8 cellular contexts compared by ENCODE assay signal in the genomic region with DNA sequence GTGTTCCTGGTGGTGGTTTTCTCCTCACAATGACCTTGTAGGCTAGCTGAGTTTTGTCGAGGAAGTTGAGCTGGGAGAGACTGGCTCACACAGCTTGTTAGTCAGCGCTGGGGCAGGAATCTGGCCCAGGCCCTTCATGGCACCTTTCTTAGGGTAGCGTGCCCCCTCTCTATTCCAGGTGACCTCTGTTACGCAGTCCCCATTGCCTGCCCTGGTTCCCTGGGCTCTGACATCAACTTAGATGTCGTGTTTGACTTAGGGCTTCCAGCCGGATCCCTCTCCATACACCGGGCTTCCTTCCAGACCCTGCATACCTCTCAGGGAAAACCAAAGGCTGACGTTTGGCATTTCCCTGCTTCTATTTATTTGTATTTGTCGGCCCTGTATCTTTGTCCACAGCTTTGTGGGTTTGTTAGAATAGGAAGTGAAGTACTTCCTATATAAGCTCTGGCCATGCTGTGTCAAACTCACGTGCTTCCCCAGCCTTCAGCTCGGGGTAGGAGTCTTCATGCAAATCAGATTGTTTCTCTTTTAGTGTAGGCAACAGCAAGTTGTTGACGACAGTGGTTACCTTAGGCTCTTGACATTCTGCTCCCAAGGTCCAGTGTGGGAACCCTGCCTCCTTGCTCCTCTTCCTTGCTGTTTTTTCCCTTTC. TPM values are rescaled to one million over a fixed set of nuclear protein-coding genes. Genes with fewer than 3 reads are reported as not detected.
DNase-seq lines count a peak whose midpoint lies in the region; ATAC-seq, FAIRE-seq and TF ChIP-seq lines count a peak whose summit lies in the region.

No MANE protein-coding gene starts in this region.

- H3K9ac ChIP-seq in astrocyte (ENCODE audit: low read length): peak overlapping the region; percentile 54

- H3K9me3 Mint-ChIP-seq in astrocyte (ENCODE audit: unreplicated experiment): no peaks in the 10 kb centered on the region

- 33 to 39% methylated on average over 11 to 12 of the region's 12 CpGs for WGBS in thyroid gland, 2 donors

- no peaks in the 10 kb centered on the region for H3K27me3 Mint-ChIP-seq in astrocyte (ENCODE audit: low read depth, unreplicated experiment)

- no peaks in the 10 kb centered on the region for H3K36me3 Mint-ChIP-seq in astrocyte (ENCODE audit: low read depth, unreplicated experiment)

- DNase-seq in activated CD4-positive, CD25-positive, alpha-beta regulatory T cell treated with anti-CD3 and anti-CD28 coated beads, Interleukin-2, amount 50 U/mL, for 72 hours: no peak
- DNase-seq in NCI-H2029 treated with DMSO at 0.1 percent for 48 hours (lab: John Stamatoyannopoulos, UW) (peak; percentile 79), astrocyte (ENCODE audit: low read depth) (peak; percentile 89), left lung (peak; percentile 83), thyroid gland (peak; percentile 36 to 46), amniotic stem cell (lab: John Stamatoyannopoulos, UW) (no peak)

- no peak for FAIRE-seq in astrocyte (lab: Jason Lieb, UNC)

- peaks cover 71% of the 10 kb centered on the region for H3K4me1 Mint-ChIP-seq in astrocyte (ENCODE audit: low read depth, unreplicated experiment)

- ATAC-seq in activated CD4-positive, CD25-positive, alpha-beta regulatory T cell treated with anti-CD3 and anti-CD28 coated beads, Interleukin-2, amount 50 U/mL, for 24 hours: peak; percentile 35 to 39
- ATAC-seq in HG02642 (IDR thresholded peaks at IDR 0.05; ENCODE audit: poor library complexity, unreplicated experiment): peak; percentile 68
- ATAC-seq in left lung: peak; percentile 56

- no peak for TF ChIP-seq CTCF in astrocyte (IDR thresholded peaks at IDR 0.05; ENCODE audit: insufficient read depth, low read depth, low read length)
- no peak for TF ChIP-seq CTCF in left lung (IDR thresholded peaks at IDR 0.05)
- TF ChIP-seq CTCF in thyroid gland (IDR thresholded peaks at IDR 0.05): no peak

- no peak overlapping the region for H3K4me3 ChIP-seq in astrocyte (ENCODE audit: insufficient read depth, low read depth, low read length)
- peak overlapping the region; percentile 1 to 16 for H3K4me3 ChIP-seq in left lung
- no peak overlapping the region for H3K4me3 ChIP-seq in thyroid gland (replicated peaks in 1 of 3)

- H3K27ac ChIP-seq in astrocyte (ENCODE audit: low read depth, low read length) (peak overlapping the region; percentile 54), left lung (peak overlapping the region; percentile 82 to 93), thyroid gland (peak overlapping the region; percentile 75 to 83 (median 75))

- H3K4me1 ChIP-seq in astrocyte (ENCODE audit: insufficient read depth, low read length) (peaks cover 71% of the 10 kb centered on the region), left lung (peaks cover 64 to 96% of the 10 kb centered on the region in 2 donors), thyroid gland (peaks cover 69 to 94% of the 10 kb centered on the region in 2 donors)

- no peak for TF ChIP-seq POLR2A in thyroid gland (IDR thresholded peaks at IDR 0.05)

- no peaks in the 10 kb centered on the region for H3K9me3 ChIP-seq in astrocyte (ENCODE audit: insufficient read depth, low read depth, low read length)
- H3K9me3 ChIP-seq in left lung: no peaks in the 10 kb centered on the region
- H3K9me3 ChIP-seq in thyroid gland: no peaks in the 10 kb centered on the region

- H2AFZ ChIP-seq in astrocyte (ENCODE audit: low read depth, low read length): no peak overlapping the region

- peaks cover 93% of the 10 kb centered on the region for H4K20me1 ChIP-seq in astrocyte (ENCODE audit: insufficient read depth, low read length)

- H3K36me3 ChIP-seq in astrocyte (ENCODE audit: insufficient read depth, low read length) (no peaks in the 10 kb centered on the region), left lung (no peaks in the 10 kb centered on the region), thyroid gland (no peaks in the 10 kb centered on the region)

- H3K27me3 ChIP-seq in astrocyte (ENCODE audit: insufficient read depth, low read length) (no peaks in the 10 kb centered on the region), left lung (no peaks in the 10 kb centered on the region), thyroid gland (no peaks in the 10 kb centered on the region)

- peak overlapping the region; percentile 61 for H3K4me2 ChIP-seq in astrocyte (ENCODE audit: low read length)

- intact Hi-C loops in left lung (cut with DNase I): no loop called here
- intact Hi-C loops in thyroid gland (cut with DNase I): no loop called here

- H3K27ac Mint-ChIP-seq in astrocyte (ENCODE audit: unreplicated experiment): peak overlapping the region; percentile 83

- H3K4me3 Mint-ChIP-seq in astrocyte (ENCODE audit: unreplicated experiment): peak overlapping the region; percentile 51

- H3K79me2 ChIP-seq in astrocyte (ENCODE audit: insufficient read depth, low read length): peaks cover 96% of the 10 kb centered on the region

RNA-seq across cellular contexts. Expression of a gene that starts 12.8 kb away (rescaled TPM):
- total RNA-seq in astrocyte (172 and 173 TPM in 2 replicates), left lung (100 to 1,000 TPM; 141 to 153 TPM), thyroid gland (100 to 1,000 TPM in 2 of 4 donors, 10 to 100 TPM in 2; 82.1 to 104 (median 94.2) TPM)

Comparison
In these comparisons a context has a peak if more than half of its experiments do, and no peak if none do; other contexts are left out.
1. DNase-seq: peak in NCI-H2029 treated with DMSO at 0.1 percent for 48 hours (single experiment), astrocyte (single experiment), left lung (2 of 2) and thyroid gland (2 of 2); none in activated CD4-positive, CD25-positive, alpha-beta regulatory T cell treated with anti-CD3 and anti-CD28 coated beads, Interleukin-2, amount 50 U/mL, for 72 hours (single experiment) and amniotic stem cell (single experiment).
2. H3K4me3 ChIP-seq: peak in left lung (2 of 2); none in astrocyte (single experiment) and thyroid gland (0 of 3).
3. Peak in every context shown above with its lines, with median percentiles within 50 percentile points of each other: ATAC-seq and H3K27ac ChIP-seq.